Comparison of ENCODE assay signal across 12 cellular contexts in genomic region chr14:88130057-88130432, GRCh38.
A peak's percentile ranks its signal among the peaks of the same experiment; 100 is the strongest.
DNase-seq lines count a peak whose midpoint lies in the region; ATAC-seq, FAIRE-seq and TF ChIP-seq lines count a peak whose summit lies in the region.
"Had no signal": no experiment of that assay in that cellular context is flagged by ENCODE, and none has a peak within 500 bp of the region (broad histone marks: within the 10 kb centered on the region; RNA-seq: fewer than 3 reads in every experiment).

No MANE protein-coding gene starts in this region.

- peak overlapping the region; percentile 46 for H3K4me3 Mint-ChIP-seq in T-helper 2 cell treated with Interferon-gamma antibody and Interleukin-4, amounts not matched to agents 5 μg/mL and 100 μg/mL, for 36 hours
- H3K4me3 Mint-ChIP-seq in stimulated activated memory B cell treated with anti-CD40 and anti-IgM and Interleukin-4, amounts not matched to agents 10 μg/mL and 1 μg/mL and 100 μg/mL, for 72 hours = no peak overlapping the region
- H3K4me3 Mint-ChIP-seq: activated CD4-positive, alpha-beta T cell treated with anti-CD3 and anti-CD28 coated beads, Interleukin-2, amount 10 ng/mL, durations not matched to agents 7 days and 5 days had no signal

- no peaks in the 10 kb centered on the region for H3K9me3 ChIP-seq in endothelial cell of umbilical vein (replicated peaks; ENCODE audit: control insufficient read depth, insufficient read depth, low read length)
- H3K9me3 ChIP-seq: A549 had no signal

- ATAC-seq in HG03439 (IDR thresholded peaks at IDR 0.05; ENCODE audit: unreplicated experiment) = peak; percentile 19
- peak; percentile 27 for ATAC-seq in stimulated activated memory B cell treated with anti-CD40 and anti-IgM and Interleukin-4, amounts not matched to agents 10 μg/mL and 1 μg/mL and 100 μg/mL, for 72 hours
- ATAC-seq: Panc1 had no signal

- TF ChIP-seq CTCF in endothelial cell of umbilical vein (IDR thresholded peaks at IDR 0.05; ENCODE audit: extremely low read depth in 1 of 2, insufficient read depth in 1 of 2, low read depth in 1 of 2, low read length in 2 of 2) = no peak

- peaks cover 12% of the 10 kb centered on the region for H3K27me3 Mint-ChIP-seq in T-helper 2 cell treated with Interferon-gamma antibody and Interleukin-4, amounts not matched to agents 5 μg/mL and 100 μg/mL, for 36 hours (ENCODE audit: low read depth)
- peaks cover 58% of the 10 kb centered on the region for H3K27me3 Mint-ChIP-seq in stimulated activated memory B cell treated with anti-CD40 and anti-IgM and Interleukin-4, amounts not matched to agents 10 μg/mL and 1 μg/mL and 100 μg/mL, for 72 hours

- H3K79me2 ChIP-seq in endothelial cell of umbilical vein (ENCODE audit: control insufficient read depth, insufficient read depth, low read length) = no peaks in the 10 kb centered on the region

- dilution Hi-C loops in endothelial cell of umbilical vein (cut with MboI; ENCODE audit: extremely low pct_ligation_motif_present, low sequenced_read_pairs) = no loop called here

- no peak for TF ChIP-seq POLR2A in endothelial cell of umbilical vein (IDR thresholded peaks at IDR 0.05; ENCODE audit: low read depth, low read length)
- TF ChIP-seq POLR2A in GM12892 (IDR thresholded peaks at IDR 0.05; ENCODE audit: low read depth, low read length) = no peak

- H4K20me1 ChIP-seq in endothelial cell of umbilical vein (replicated peaks; ENCODE audit: control insufficient read depth, extremely low read depth, insufficient read depth, low read length) = no peaks in the 10 kb centered on the region

- H2AFZ ChIP-seq in endothelial cell of umbilical vein (ENCODE audit: low read depth, low read length) = no peak overlapping the region

- no peak overlapping the region for H3K9ac ChIP-seq in endothelial cell of umbilical vein (replicated peaks; ENCODE audit: extremely low read depth, insufficient read depth, low read length)

- FAIRE-seq in endothelial cell of umbilical vein (lab: Jason Lieb, UNC) = no peak
- FAIRE-seq in GM12892 (lab: Jason Lieb, UNC) = no peak
- FAIRE-seq: A549 had no signal

- H3K36me3 Mint-ChIP-seq in T-helper 2 cell treated with Interferon-gamma antibody and Interleukin-4, amounts not matched to agents 5 μg/mL and 100 μg/mL, for 36 hours (ENCODE audit: low read depth) = no peaks in the 10 kb centered on the region
- no peaks in the 10 kb centered on the region for H3K36me3 Mint-ChIP-seq in stimulated activated memory B cell treated with anti-CD40 and anti-IgM and Interleukin-4, amounts not matched to agents 10 μg/mL and 1 μg/mL and 100 μg/mL, for 72 hours

- no peak overlapping the region for H3K27ac Mint-ChIP-seq in T-helper 2 cell treated with Interferon-gamma antibody and Interleukin-4, amounts not matched to agents 5 μg/mL and 100 μg/mL, for 36 hours
- H3K27ac Mint-ChIP-seq in stimulated activated memory B cell treated with anti-CD40 and anti-IgM and Interleukin-4, amounts not matched to agents 10 μg/mL and 1 μg/mL and 100 μg/mL, for 72 hours = no peak overlapping the region
- H3K27ac Mint-ChIP-seq: activated CD4-positive, alpha-beta T cell treated with anti-CD3 and anti-CD28 coated beads, Interleukin-2, amount 10 ng/mL, durations not matched to agents 7 days and 5 days had no signal

- peak overlapping the region; percentile 11 for H3K4me2 ChIP-seq in endothelial cell of umbilical vein (ENCODE audit: insufficient read depth, low read length)
- H3K4me2 ChIP-seq: A549 had no signal

- H3K4me1 Mint-ChIP-seq in T-helper 2 cell treated with Interferon-gamma antibody and Interleukin-4, amounts not matched to agents 5 μg/mL and 100 μg/mL, for 36 hours (ENCODE audit: low read depth) = peaks cover 11% of the 10 kb centered on the region
- H3K4me1 Mint-ChIP-seq in stimulated activated memory B cell treated with anti-CD40 and anti-IgM and Interleukin-4, amounts not matched to agents 10 μg/mL and 1 μg/mL and 100 μg/mL, for 72 hours = peaks cover 9% of the 10 kb centered on the region

- intact Hi-C loops in endothelial cell of umbilical vein (cut with micrococcal nuclease) = no loop called here

- no peaks in the 10 kb centered on the region for H3K9me3 Mint-ChIP-seq in T-helper 2 cell treated with Interferon-gamma antibody and Interleukin-4, amounts not matched to agents 5 μg/mL and 100 μg/mL, for 36 hours
- H3K9me3 Mint-ChIP-seq in stimulated activated memory B cell treated with anti-CD40 and anti-IgM and Interleukin-4, amounts not matched to agents 10 μg/mL and 1 μg/mL and 100 μg/mL, for 72 hours = peaks cover 10% of the 10 kb centered on the region

- POLR2A ChIA-PET in endothelial cell of umbilical vein (lab: Charles Lee) = no interaction called here

- no peaks in the 10 kb centered on the region for H3K27me3 ChIP-seq in endothelial cell of umbilical vein (ENCODE audit: control insufficient read depth in 2 of 2, insufficient read depth in 2 of 2, low read length in 2 of 2)

- H3K4me3 ChIP-seq in endothelial cell of umbilical vein (replicated peaks in 1 of 3; ENCODE audit: insufficient read depth in 1 of 3, low read depth in 1 of 3, low read length in 3 of 3) = no peak overlapping the region
- H3K4me3 ChIP-seq: A549 had no signal

- H3K9me1 ChIP-seq in endothelial cell of umbilical vein (replicated peaks; ENCODE audit: control insufficient read depth, extremely low read depth, insufficient read depth, low read length) = no peaks in the 10 kb centered on the region

- no TSS peak for BruUV-seq in endothelial cell of umbilical vein (replicated peaks; lab: Mats Ljungman, UMichigan)

- DNase-seq in T-helper 2 cell treated with Interferon-gamma antibody and Interleukin-4, amounts not matched to agents 5 μg/mL and 100 μg/mL, for 36 hours (ENCODE audit: low spot score) = no peak
- DNase-seq in T-helper 2 cell = no peak
- DNase-seq in endothelial cell of umbilical vein (ENCODE audit: low read depth, low spot score) = no peak
- DNase-seq in OCI-M1 (lab: John Stamatoyannopoulos, UW) = no peak
- DNase-seq in GM12892 (ENCODE audit: insufficient read length) = no peak
- DNase-seq in activated CD4-positive, alpha-beta T cell treated with anti-CD3 and anti-CD28 coated beads for 48 hours = no peak
- DNase-seq: activated CD4-positive, alpha-beta T cell treated with anti-CD3 and anti-CD28 coated beads, Interleukin-2, amount 10 ng/mL, durations not matched to agents 7 days and 5 days; cerebellar nuclear complex had no signal

- H3K27ac ChIP-seq in endothelial cell of umbilical vein (ENCODE audit: insufficient read depth, low read depth, low read length) = peak overlapping the region; percentile 11
- H3K27ac ChIP-seq: A549 had no signal

- CTCF ChIA-PET in endothelial cell of umbilical vein (lab: Charles Lee) = interaction anchor here (0.9 kb wide), 1 partner anchor 39 kb away, joined by 3 read pairs; no protein-coding TSS in a partner anchor

- peaks cover 5% of the 10 kb centered on the region for H3K4me1 ChIP-seq in endothelial cell of umbilical vein (ENCODE audit: control insufficient read depth, extremely low read depth, insufficient read depth, low read length)

- H3K36me3 ChIP-seq in endothelial cell of umbilical vein (ENCODE audit: control insufficient read depth in 2 of 2, extremely low read depth in 1 of 2, insufficient read depth in 2 of 2, low read length in 2 of 2) = no peaks in the 10 kb centered on the region

TF ChIP-seq in endothelial cell of umbilical vein, 7 proteins besides CTCF, POLR2A, EP300 and RAD21:
- TF ChIP-seq FOS (IDR thresholded peaks at IDR 0.05; ENCODE audit: borderline replicate concordance, insufficient read depth, low read length) (no peak), POLR2AphosphoS5 (IDR thresholded peaks at IDR 0.05; ENCODE audit: insufficient read depth, low read depth, low read length) (no peak), MYC (IDR thresholded peaks at IDR 0.05; ENCODE audit: low read depth, low read length) (no peak), MAX (IDR thresholded peaks at IDR 0.05; ENCODE audit: insufficient read depth, insufficient read length) (no peak), GATA2 (IDR thresholded peaks at IDR 0.05; ENCODE audit: insufficient read depth, insufficient read length, low read depth, low read length) (no peak)
